ENCODE assay signal across 8 cellular contexts in genomic region chr1:242523968-242524570, GRCh38. TPM values are rescaled to one million over a fixed set of nuclear protein-coding genes. Genes with fewer than 3 reads are reported as not detected.
DNase-seq lines count a peak whose midpoint lies in the region; ATAC-seq, FAIRE-seq and TF ChIP-seq lines count a peak whose summit lies in the region.

No MANE protein-coding gene starts in this region.

- H3K27me3 Mint-ChIP-seq in CD8-positive, alpha-beta T cell (ENCODE audit: low read depth) = peaks cover 47% of the 10 kb centered on the region

- no peaks in the 10 kb centered on the region for H3K9me1 ChIP-seq in keratinocyte (ENCODE audit: control insufficient read depth, extremely low read depth, insufficient read depth, low read length)

- H3K27ac Mint-ChIP-seq in CD8-positive, alpha-beta T cell = no peak overlapping the region

- H3K4me3 Mint-ChIP-seq in CD8-positive, alpha-beta T cell = no peak overlapping the region

- TF ChIP-seq CTCF in GM06990 (IDR thresholded peaks at IDR 0.05; ENCODE audit: insufficient read depth, low read length, poor library complexity, severe bottlenecking) = no peak
- TF ChIP-seq CTCF in GM12878 (IDR thresholded peaks at IDR 0.05 in 2 of 3, conservative IDR thresholded peaks at IDR 0.05 in 1 of 3; ENCODE audit: control insufficient read depth in 2 of 3, extremely low read depth in 1 of 3, insufficient read depth in 1 of 3, low read depth in 3 of 3, low read length in 3 of 3) = no peak
- TF ChIP-seq CTCF in keratinocyte (optimal IDR thresholded peaks at IDR 0.05 in 1 of 3, IDR thresholded peaks at IDR 0.05 in 1 of 3, conservative IDR thresholded peaks at IDR 0.05 in 1 of 3; ENCODE audit: extremely low read depth in 1 of 3, insufficient read depth in 2 of 3, low read length in 3 of 3) = peak in 2 of 3 experiments; percentile 47 to 62
- TF ChIP-seq CTCF in CD8-positive, alpha-beta T cell (IDR thresholded peaks at IDR 0.05) = no peak

- H3K79me2 ChIP-seq in GM12878 (ENCODE audit: control insufficient read depth, insufficient read depth, low read length) (no peaks in the 10 kb centered on the region), keratinocyte (ENCODE audit: control insufficient read depth, insufficient read depth, low read length) (peaks cover 32% of the 10 kb centered on the region)

- H3K27ac ChIP-seq in GM12878 (ENCODE audit: control insufficient read depth, insufficient read depth) (no peak overlapping the region), keratinocyte (ENCODE audit: control insufficient read depth, insufficient read depth, low read length) (no peak overlapping the region), subcutaneous abdominal adipose tissue (ENCODE audit: low read depth, low read length) (no peak overlapping the region)
- no peak overlapping the region for H3K27ac ChIP-seq in CD8-positive, alpha-beta T cell (ENCODE audit: low read depth, low read length)

- WGBS in GM12878 (ENCODE audit: insufficient coverage, insufficient replicate concordance, low lambda C conversion rate, missing lambda C conversion rate) = 26% methylated on average over 44 of the region's 70 CpGs

- H2AFZ ChIP-seq in GM12878 (ENCODE audit: control insufficient read depth, low read depth, low read length) = no peak overlapping the region
- H2AFZ ChIP-seq in keratinocyte (ENCODE audit: control insufficient read depth, low read length) = peak overlapping the region; percentile 53

- no peaks in the 10 kb centered on the region for H3K36me3 Mint-ChIP-seq in CD8-positive, alpha-beta T cell

- RAD21 ChIA-PET in GM12878 (lab: Charles Lee; ENCODE audit: unreplicated experiment) = no interaction called here

- dilution Hi-C loops in keratinocyte (cut with MboI; ENCODE audit: extremely low pct_ligation_motif_present, low sequenced_read_pairs) = no loop called here

- H3K4me1 ChIP-seq in GM12878 (ENCODE audit: control insufficient read depth, insufficient read depth, low read length) (no peaks in the 10 kb centered on the region), keratinocyte (ENCODE audit: control insufficient read depth, extremely low read depth, insufficient read depth, low read length) (peaks cover 13% of the 10 kb centered on the region), subcutaneous abdominal adipose tissue (ENCODE audit: control insufficient read depth in 5 of 5, insufficient read depth in 5 of 5, low read length in 5 of 5) (peaks cover 0 to 17% (median 15%) of the 10 kb centered on the region in 5 donors)
- no peaks in the 10 kb centered on the region for H3K4me1 ChIP-seq in CD8-positive, alpha-beta T cell (ENCODE audit: insufficient read depth, low read length)

- DNase-seq in GM06990 (ENCODE audit: extremely low read depth, insufficient read length) = peak; percentile 13
- peak; percentile 87 for DNase-seq in NCI-H146 (lab: John Stamatoyannopoulos, UW)
- no peak for DNase-seq in GM12878 (ENCODE audit: low read depth, low spot score)
- no peak for DNase-seq in keratinocyte (ENCODE audit: low read depth, low spot score)
- DNase-seq in CD8-positive, alpha-beta T cell = no peak
- no peak for DNase-seq in dedifferentiated amniotic fluid mesenchymal stem cell (ENCODE audit: extremely low spot score)

- H3K9me3 ChIP-seq in GM12878 (replicated peaks; ENCODE audit: control insufficient read depth, insufficient read depth, low read length) = no peaks in the 10 kb centered on the region
- no peaks in the 10 kb centered on the region for H3K9me3 ChIP-seq in keratinocyte (ENCODE audit: control insufficient read depth, low read depth, low read length)
- H3K9me3 ChIP-seq in subcutaneous abdominal adipose tissue (ENCODE audit: control insufficient read depth in 5 of 5, low read length in 5 of 5) = no peaks in the 10 kb centered on the region
- H3K9me3 ChIP-seq in CD8-positive, alpha-beta T cell (ENCODE audit: low read length) = no peaks in the 10 kb centered on the region

- intact Hi-C loops in GM12878 (cut with micrococcal nuclease; ENCODE audit: unreplicated experiment) = no loop called here
- intact Hi-C loops in CD8-positive, alpha-beta T cell (cut with DNase I, micrococcal nuclease) = no loop called here

- SMC1A ChIA-PET in GM12878 (lab: Charles Lee; ENCODE audit: uncharacterized antibody, unreplicated experiment) = no interaction called here

- H4K20me1 ChIP-seq in GM12878 (ENCODE audit: control insufficient read depth, insufficient read depth) (no peaks in the 10 kb centered on the region), keratinocyte (ENCODE audit: control insufficient read depth, extremely low read depth, insufficient read depth, low read length) (no peaks in the 10 kb centered on the region)

- no TSS peak for BruUV-seq in GM12878 (replicated peaks; lab: Mats Ljungman, UMichigan)

- H3K27me3 ChIP-seq in GM06990 (replicated peaks; ENCODE audit: control insufficient read depth, insufficient read depth, low read length) (peaks cover 2% of the 10 kb centered on the region), GM12878 (replicated peaks in 1 of 2; ENCODE audit: control insufficient read depth in 2 of 2, insufficient read depth in 2 of 2, low read length in 1 of 2) (peaks cover 5 to 12% of the 10 kb centered on the region in 2 experiments), keratinocyte (ENCODE audit: control insufficient read depth, extremely low read depth, insufficient read depth, low read length) (peaks cover 18% of the 10 kb centered on the region), subcutaneous abdominal adipose tissue (ENCODE audit: control insufficient read depth in 5 of 5, insufficient read depth in 4 of 5, low read length in 5 of 5) (peaks cover 16 to 38% (median 35%) of the 10 kb centered on the region in 5 donors)
- H3K27me3 ChIP-seq in CD8-positive, alpha-beta T cell (ENCODE audit: insufficient read depth, low read length) = peaks cover 2% of the 10 kb centered on the region

- no peak for TF ChIP-seq RAD21 in GM12878 (IDR thresholded peaks at IDR 0.05; ENCODE audit: insufficient read depth, low read depth, low read length)

- ATAC-seq in GM12878 = no peak; the same call in 2 of the 3 replicates
- ATAC-seq in CD8-positive, alpha-beta T cell = no peak
- ATAC-seq in HG02852 (IDR thresholded peaks at IDR 0.05; ENCODE audit: unreplicated experiment) = no peak

- H3K4me2 ChIP-seq in GM12878 (ENCODE audit: control insufficient read depth, insufficient read depth) = peak overlapping the region; percentile 17; the same call in 1 of the 2 replicates
- peak overlapping the region; percentile 93 for H3K4me2 ChIP-seq in keratinocyte (ENCODE audit: control insufficient read depth, extremely low read depth, insufficient read depth, low read depth, low read length)

- H3K4me3 ChIP-seq in GM06990 (replicated peaks; ENCODE audit: low read depth, low read length) (no peak overlapping the region), GM12878 (no peak overlapping the region), keratinocyte (ENCODE audit: control insufficient read depth in 2 of 3, extremely low read depth in 1 of 3, insufficient read depth in 2 of 3, low read depth in 1 of 3, low read length in 3 of 3) (peak overlapping the region; percentile 70 to 89 (median 77)), subcutaneous abdominal adipose tissue (ENCODE audit: low read depth in 1 of 5, low read length in 5 of 5) (peak overlapping the region in 4 of 5 donors; percentile 22 to 51 (median 33))
- no peak overlapping the region for H3K4me3 ChIP-seq in CD8-positive, alpha-beta T cell (ENCODE audit: low read depth, low read length)

- no peaks in the 10 kb centered on the region for H3K9me3 Mint-ChIP-seq in CD8-positive, alpha-beta T cell

- CTCF ChIA-PET in GM12878 (lab: Yijun Ruan, JAX) = no interaction called here
- CTCF ChIA-PET in CD8-positive, alpha-beta T cell (lab: Charles Lee) = no interaction called here

- FAIRE-seq in GM12878 (lab: Jason Lieb, UNC) = no peak
- FAIRE-seq in keratinocyte (lab: Jason Lieb, UNC) = no peak

- no peak for TF ChIP-seq EP300 in GM12878 (IDR thresholded peaks at IDR 0.05; ENCODE audit: borderline replicate concordance in 1 of 2, control insufficient read depth in 1 of 2, low read depth in 2 of 2, low read length in 2 of 2)

- POLR2A ChIA-PET in GM12878 (lab: Charles Lee) = no interaction called here
- POLR2A ChIA-PET in CD8-positive, alpha-beta T cell (lab: Charles Lee) = no interaction called here

- H3K36me3 ChIP-seq in GM06990 (ENCODE audit: control insufficient read depth, insufficient read depth, low read length) (no peaks in the 10 kb centered on the region), GM12878 (ENCODE audit: control insufficient read depth in 2 of 2, insufficient read depth in 2 of 2, low read length in 1 of 2) (no peaks in the 10 kb centered on the region), keratinocyte (ENCODE audit: control insufficient read depth in 2 of 2, extremely low read depth in 1 of 2, insufficient read depth in 2 of 2, low read length in 2 of 2) (peaks cover 0 to 2% of the 10 kb centered on the region in 2 experiments), subcutaneous abdominal adipose tissue (ENCODE audit: control insufficient read depth in 5 of 5, insufficient read depth in 5 of 5, low read length in 5 of 5) (no peaks in the 10 kb centered on the region)
- H3K36me3 ChIP-seq in CD8-positive, alpha-beta T cell (ENCODE audit: insufficient read depth, low read length) = no peaks in the 10 kb centered on the region

- in situ Hi-C loops in GM12878 (cut with MboI) = no loop called here

- peaks cover 13% of the 10 kb centered on the region for H3K4me1 Mint-ChIP-seq in CD8-positive, alpha-beta T cell (ENCODE audit: low read depth)

- no peak overlapping the region for H3K9ac ChIP-seq in GM12878 (ENCODE audit: control insufficient read depth, insufficient read depth, low read length)
- H3K9ac ChIP-seq in keratinocyte (ENCODE audit: control insufficient read depth, extremely low read depth, insufficient read depth, low read length) = peak overlapping the region; percentile 85
- no peak overlapping the region for H3K9ac ChIP-seq in subcutaneous abdominal adipose tissue (ENCODE audit: low read length in 5 of 5)

- TF ChIP-seq POLR2A in GM12878 (IDR thresholded peaks at IDR 0.05; ENCODE audit: low read depth, low read length) = no peak

RNA-seq across cellular contexts. Expression of gene PLD5, which starts 0.4 kb away (rescaled TPM):
- total RNA-seq in GM12878 (2013; cell fraction: nucleolus; rRNA removed) = not detected in 2 replicates
- total RNA-seq in GM12878 (2014; rRNA removed) (not detected in 2 replicates), GM12878 (2014; rRNA removed; fragmentation: Illumina TruSeq; extraction: Trizol) (not detected in 2 replicates), GM12878 (2021) (not detected in 2 replicates)
- polyA plus RNA-seq in GM12878 (2011; ENCODE audit: low read depth) = not detected
- polyA plus RNA-seq in GM12878 (2011; rRNA removed) (0.01 TPM in 1 of 2 replicates, not detected in the other), GM12878 (2014; fragmentation: Illumina TruSeq; extraction: Trizol) (not detected in 2 replicates), GM12878 (2014; fragmentation: Nextera tagmentation; extraction: Ambion mirVana) (not detected), GM12878 (2014; rRNA removed) (not detected in 2 replicates), GM12878 (2016; fragmentation: Nextera tagmentation; extraction: Ambion mirVana) (not detected), keratinocyte (6.3 to 7.2 TPM (median 6.9 TPM) in 3 replicates)
- polyA plus RNA-seq in GM12878 (2011; cell fraction: cytosol; rRNA removed) = not detected in 2 replicates
- not detected in 2 replicates for polyA plus RNA-seq in GM12878 (2011; cell fraction: nucleus; rRNA removed)
- polyA plus RNA-seq in GM12878 (2012) = not detected in 2 replicates
- not detected in 2 replicates for polyA minus RNA-seq in GM12878 (2011; rRNA and poly(A)+ RNA removed)
- polyA minus RNA-seq in GM12878 (2011; cell fraction: cytosol; rRNA and poly(A)+ RNA removed) = not detected in 2 replicates
- polyA minus RNA-seq in GM12878 (2011; cell fraction: nucleus; rRNA and poly(A)+ RNA removed) = not detected in 2 replicates
- 3.9 TPM for polyA plus RNA-seq in keratinocyte (2011; ENCODE audit: low read depth)
- 8.5 and 14.3 TPM in 2 replicates for polyA plus RNA-seq in keratinocyte (2011; cell fraction: cytosol; rRNA removed)
- 19.2 and 19.3 TPM in 2 replicates for polyA plus RNA-seq in keratinocyte (2011; cell fraction: nucleus; rRNA removed)
- 6.6 and 11.4 TPM in 2 replicates for polyA plus RNA-seq in keratinocyte (2012; ENCODE audit: low replicate concordance)
- polyA minus RNA-seq in keratinocyte = 3.9 to 12.4 TPM (median 8.9 TPM) in 3 replicates
- 12.9 TPM for polyA minus RNA-seq in keratinocyte (2011; cell fraction: cytosol; rRNA and poly(A)+ RNA removed)
- 21.7 and 43.3 TPM in 2 replicates for polyA minus RNA-seq in keratinocyte (2011; cell fraction: nucleus; rRNA and poly(A)+ RNA removed)
- not detected for total RNA-seq in CD8-positive, alpha-beta T cell

Comparison
In these comparisons a context has a peak if more than half of its experiments do, and no peak if none do; other contexts are left out.
1. DNase-seq: peak in GM06990 (single experiment) and NCI-H146 (single experiment); none in GM12878 (single experiment), keratinocyte (single experiment), CD8-positive, alpha-beta T cell (0 of 7) and dedifferentiated amniotic fluid mesenchymal stem cell (single experiment).
2. H3K4me3 ChIP-seq: peak in keratinocyte (3 of 3) and subcutaneous abdominal adipose tissue (4 of 5); none in GM06990 (single experiment), GM12878 (single experiment) and CD8-positive, alpha-beta T cell (single experiment).
3. CTCF ChIP-seq: peak in keratinocyte (2 of 3); none in GM06990 (single experiment), GM12878 (0 of 3) and CD8-positive, alpha-beta T cell (single experiment).